21 cellular contexts compared by ENCODE assay signal in genomic region chr3:72233571-72233970, GRCh38.
"Had no signal": no experiment of that assay in that cellular context is flagged by ENCODE, and none has a peak within 500 bp of the region (broad histone marks: within the 10 kb centered on the region; RNA-seq: fewer than 3 reads in every experiment).

No MANE protein-coding gene starts in this region.

- H3K9me3 ChIP-seq: colonic mucosa, heart left ventricle, psoas muscle, right lobe of liver, stomach, tibial artery, upper lobe of left lung, vagina had no signal

- H3K27ac ChIP-seq: colonic mucosa, heart left ventricle, psoas muscle, right lobe of liver, spleen, stomach, tibial artery, upper lobe of left lung, vagina had no signal

- H3K36me3 Mint-ChIP-seq: naive B cell had no signal

- ATAC-seq: left colon had no signal

- H3K4me1 ChIP-seq: colonic mucosa, upper lobe of left lung had no signal

- H3K4me3 Mint-ChIP-seq: nephron had no signal

- H3K9me3 Mint-ChIP-seq: nephron had no signal

- H3K36me3 ChIP-seq: colonic mucosa, heart left ventricle, right lobe of liver, spleen, stomach, tibial artery, upper lobe of left lung, vagina had no signal

- H3K4me3 ChIP-seq: colonic mucosa, heart left ventricle, psoas muscle, right lobe of liver, spleen, stomach, tibial artery, upper lobe of left lung, vagina had no signal

- H3K27me3 ChIP-seq: colonic mucosa, heart left ventricle, right lobe of liver, stomach, tibial artery, upper lobe of left lung, vagina had no signal

- DNase-seq: colonic mucosa; dermis blood vessel endothelial cell; effector CD4-positive, alpha-beta T cell; heart left ventricle; hippocampal formation; left colon; left ventricle myocardium superior; psoas muscle; retina; spleen; stimulated activated CD4-positive, alpha-beta T cell treated with anti-CD3 and anti-CD28 coated beads, Interleukin-15, amount 100 ng/mL, for 24 hours; stimulated activated CD4-positive, alpha-beta T cell treated with anti-CD3 and anti-CD28 coated beads, Interleukin-1b, Interleukin-23, amount 100 ng/mL, for 48 hours; stimulated activated naive CD4-positive, alpha-beta T cell; stomach; tibial artery; upper lobe of left lung had no signal

- FAIRE-seq: frontal cortex had no signal
